Comparison of ENCODE assay signal across 11 cellular contexts in genomic region chr13:97295279-97296182, GRCh38.
DNase-seq lines count a peak whose midpoint lies in the region; ATAC-seq and TF ChIP-seq lines count a peak whose summit lies in the region.
"Had no signal": no experiment of that assay in that cellular context is flagged by ENCODE, and none has a peak within 500 bp of the region (broad histone marks: within the 10 kb centered on the region; RNA-seq: fewer than 3 reads in every experiment).

No MANE protein-coding gene starts in this region.

- H2BK15ac ChIP-seq in H9 (ENCODE audit: low read depth, low read length): no peak overlapping the region

- no peaks in the 10 kb centered on the region for H3K79me2 ChIP-seq in H9 (ENCODE audit: insufficient read depth, low read length)

- no peak overlapping the region for H3T11ph ChIP-seq in H9 (ENCODE audit: low read length)

- no peak overlapping the region for H2BK12ac ChIP-seq in H9 (ENCODE audit: insufficient read length, low read depth, low read length)

- peaks cover 6% of the 10 kb centered on the region; the same call in 1 of the 2 replicates for H3K27me3 Mint-ChIP-seq in H9 (ENCODE audit: low read depth)

- H4K5ac ChIP-seq in H9 (ENCODE audit: insufficient read length, low read depth, low read length): no peak overlapping the region

- H3K4me3 ChIP-seq in astrocyte of the spinal cord (ENCODE audit: low read depth, low read length) (no peak overlapping the region), stomach smooth muscle (ENCODE audit: low read length in 2 of 2) (peak overlapping the region in 1 of 2 donors; percentile 10)

- no peak overlapping the region for H2AK5ac ChIP-seq in H9 (ENCODE audit: insufficient read length, low read length)

- H4K8ac ChIP-seq in H9 (replicated peaks; ENCODE audit: insufficient read length, low read depth, low read length): no peak overlapping the region

- H3K4me1 ChIP-seq in stomach smooth muscle (ENCODE audit: control insufficient read depth, insufficient read depth, low read length) (peaks cover 3% of the 10 kb centered on the region), H9 (ENCODE audit: insufficient read depth, low read length) (no peaks in the 10 kb centered on the region)
- H3K4me1 ChIP-seq: parathyroid adenoma had no signal

- no peak overlapping the region for H3K4me2 ChIP-seq in H9 (ENCODE audit: insufficient read depth, insufficient read length, low read length)

- H3K14ac ChIP-seq in H9 (ENCODE audit: insufficient read depth, low read length): no peak overlapping the region

- ATAC-seq in left ventricle myocardium superior (peak; percentile 84), GM18861 (IDR thresholded peaks at IDR 0.05; ENCODE audit: unreplicated experiment) (no peak)

- H3K4me3 Mint-ChIP-seq in H9: no peak overlapping the region

- no peak overlapping the region for H3K27ac Mint-ChIP-seq in H9

- H2BK20ac ChIP-seq in H9 (ENCODE audit: low read depth, low read length, poor library complexity, severe bottlenecking): no peak overlapping the region

- H3K27me3 ChIP-seq in stomach smooth muscle (ENCODE audit: control insufficient read depth in 1 of 2, insufficient read depth in 2 of 2, low read length in 2 of 2) (no peaks in the 10 kb centered on the region), H9 (ENCODE audit: insufficient read depth, low read length) (no peaks in the 10 kb centered on the region)

- no peaks in the 10 kb centered on the region for H3K4me1 Mint-ChIP-seq in H9

- no peaks in the 10 kb centered on the region for H3K9me3 Mint-ChIP-seq in H9

- H3K23ac ChIP-seq in H9 (ENCODE audit: insufficient read length, low read depth, low read length): no peak overlapping the region

- H2BK120ac ChIP-seq in H9 (ENCODE audit: low read depth, low read length, poor library complexity, severe bottlenecking): no peak overlapping the region

- no peaks in the 10 kb centered on the region for H3K9me3 ChIP-seq in stomach smooth muscle (ENCODE audit: control insufficient read depth in 2 of 2, low read length in 2 of 2)
- no peaks in the 10 kb centered on the region for H3K9me3 ChIP-seq in H9 (ENCODE audit: control insufficient read depth, low read depth, low read length)

- H3K23me2 ChIP-seq in H9 (ENCODE audit: insufficient read length, low read depth, low read length, poor library complexity, severe bottlenecking): no peaks in the 10 kb centered on the region

- intact Hi-C loops in left ventricle myocardium superior (cut with micrococcal nuclease): no loop called here

- WGBS in H9 (ENCODE audit: extremely low coverage, insufficient read length, low lambda C conversion rate): no CpG with 5 or more reads among the region's 5 CpGs

- no peak overlapping the region for H2AFZ ChIP-seq in H9 (ENCODE audit: low read length)
- H2AFZ ChIP-seq: parathyroid adenoma had no signal

- H4K20me1 ChIP-seq in H9 (ENCODE audit: control insufficient read depth, insufficient read depth, insufficient read length): no peaks in the 10 kb centered on the region

- H3K27ac ChIP-seq in stomach smooth muscle (ENCODE audit: low read length) (peak overlapping the region; percentile 58), H9 (ENCODE audit: insufficient read length, low read depth, low read length) (no peak overlapping the region)
- H3K27ac ChIP-seq: 22Rv1, parathyroid adenoma had no signal

- peak; percentile 1 for DNase-seq in DMS53 (lab: John Stamatoyannopoulos, UW)
- DNase-seq in DMS53 treated with DMSO at 0.1 percent for 48 hours (lab: John Stamatoyannopoulos, UW; ENCODE audit: unreplicated experiment): no peak
- DNase-seq in astrocyte of the spinal cord (ENCODE audit: low read depth, low spot score): peak; percentile 85
- DNase-seq in left ventricle myocardium superior: no peak
- DNase-seq in GM10266 (ENCODE audit: extremely low spot score): no peak
- DNase-seq in H9: no peak
- DNase-seq: stimulated activated CD8-positive, alpha-beta memory T cell treated with anti-CD3 and anti-CD28 coated beads, Interleukin-4, amount 100 ng/mL, for 48 hours had no signal

- H3K4ac ChIP-seq in H9 (ENCODE audit: low read depth, low read length): no peak overlapping the region

- no peaks in the 10 kb centered on the region for H3K36me3 Mint-ChIP-seq in H9 (ENCODE audit: insufficient read depth in 1 of 3, low read depth in 3 of 3)

- in situ Hi-C loops in astrocyte of the spinal cord (cut with HindIII; ENCODE audit: low sequenced_read_pairs): no loop called here

- H3K18ac ChIP-seq in H9 (ENCODE audit: insufficient read length, low read depth, low read length): no peak overlapping the region

- no peaks in the 10 kb centered on the region for H3K79me1 ChIP-seq in H9 (ENCODE audit: insufficient read depth, low read depth, low read length, poor library complexity, severe bottlenecking)

- H3K9ac ChIP-seq in stomach smooth muscle (ENCODE audit: low read length in 2 of 2): peak overlapping the region in 1 of 2 donors; percentile 40
- no peak overlapping the region for H3K9ac ChIP-seq in H9 (ENCODE audit: extremely low read depth, insufficient read length, low read length)
- H3K9ac ChIP-seq: parathyroid adenoma had no signal

- no peak overlapping the region for H2BK5ac ChIP-seq in H9 (ENCODE audit: insufficient read length, low read length)

- no peak overlapping the region for H4K91ac ChIP-seq in H9 (ENCODE audit: insufficient read length, low read depth, low read length)

- no peaks in the 10 kb centered on the region for H3K36me3 ChIP-seq in stomach smooth muscle (ENCODE audit: control insufficient read depth in 2 of 2, insufficient read depth in 2 of 2, low read length in 2 of 2)

- H3K56ac ChIP-seq in H9 (ENCODE audit: insufficient read length, low read depth, low read length): no peak overlapping the region

- TF ChIP-seq CTCF in astrocyte of the spinal cord (IDR thresholded peaks at IDR 0.05; ENCODE audit: low read depth, low read length) (no peak), GM10266 (IDR thresholded peaks at IDR 0.05; ENCODE audit: control insufficient read depth, insufficient read depth, low read depth, missing control alignments) (no peak), H9 (conservative IDR thresholded peaks at IDR 0.05) (no peak)

Comparison
In these comparisons a context has a peak if more than half of its experiments do, and no peak if none do; other contexts are left out.
1. DNase-seq: peak in DMS53 (single experiment) and astrocyte of the spinal cord (single experiment); none in DMS53 treated with DMSO at 0.1 percent for 48 hours (single experiment), left ventricle myocardium superior (single experiment), GM10266 (single experiment) and H9 (single experiment).